ENCODE assay signal across 17 cellular contexts in genomic region chr16:89270666-89271345, GRCh38. TPM values are rescaled to one million over a fixed set of nuclear protein-coding genes. Genes with fewer than 3 reads are reported as not detected.
DNase-seq lines count a peak whose midpoint lies in the region; ATAC-seq and TF ChIP-seq lines count a peak whose summit lies in the region.
"Had no signal": no experiment of that assay in that cellular context is flagged by ENCODE, and none has a peak within 500 bp of the region (broad histone marks: within the 10 kb centered on the region; RNA-seq: fewer than 3 reads in every experiment).

No MANE protein-coding gene starts in this region.

- DNase-seq in H7 (peak; percentile 46), chondrocyte (ENCODE audit: low spot score) (no peak), sciatic nerve (ENCODE audit: low spot score) (peak; percentile 54), NCI-H524 (lab: John Stamatoyannopoulos, UW) (no peak), ecto neural progenitor cell (ENCODE audit: low spot score) (no peak)
- DNase-seq in stimulated activated CD4-positive, alpha-beta T cell treated with anti-CD3 and anti-CD28 coated beads, Interleukin-1b, Interleukin-23, amount 100 ng/mL, for 48 hours, result no peak
- DNase-seq: CD4-positive, CD25-positive, alpha-beta regulatory T cell; COR-L47; DMS 273 treated with DMSO at 0.1 percent for 48 hours; DND-41; NCI-H1105; NCI-H2081; NCI-H446 treated with DMSO at 0.1 percent for 48 hours; NK-92 treated with Interleukin-12 subunit alpha and Interleukin-12 subunit beta, amount 100 ng/mL, for 24 hours; SIG-M5 had no signal

- H3K36me3 ChIP-seq in BLaER1, result peaks cover 89% of the 10 kb centered on the region
- H3K36me3 ChIP-seq in H7 (replicated peaks; ENCODE audit: control insufficient read depth, insufficient read depth, low read length), result peaks cover 26% of the 10 kb centered on the region

- no peaks in the 10 kb centered on the region for H3K9me3 ChIP-seq in BLaER1

- H3K27me3 ChIP-seq in BLaER1 (no peaks in the 10 kb centered on the region), H7 (ENCODE audit: control insufficient read depth, insufficient read depth, low read length) (no peaks in the 10 kb centered on the region)

- H3K27ac Mint-ChIP-seq in chondrocyte (ENCODE audit: unreplicated experiment), result peak overlapping the region; percentile 66

- no peaks in the 10 kb centered on the region for H3K27me3 Mint-ChIP-seq in chondrocyte (ENCODE audit: low read depth)
- H3K27me3 Mint-ChIP-seq: CD4-positive, CD25-positive, alpha-beta regulatory T cell had no signal

- peak overlapping the region; percentile 64 for H3K27ac ChIP-seq in BLaER1

- H3K4me3 ChIP-seq in BLaER1 (peak overlapping the region; percentile 18; the same call in 1 of the 2 replicates), H7 (ENCODE audit: insufficient read depth, low read depth, low read length) (no peak overlapping the region)

- H4K20me1 ChIP-seq in BLaER1, result peaks cover 87% of the 10 kb centered on the region

- H3K4me3 Mint-ChIP-seq in chondrocyte (ENCODE audit: unreplicated experiment), result no peak overlapping the region
- H3K4me3 Mint-ChIP-seq: CD4-positive, CD25-positive, alpha-beta regulatory T cell had no signal

- peaks cover 13% of the 10 kb centered on the region for H3K4me1 Mint-ChIP-seq in chondrocyte (ENCODE audit: low read depth)

- no peaks in the 10 kb centered on the region for H3K9me3 Mint-ChIP-seq in chondrocyte (ENCODE audit: low read depth)

- TF ChIP-seq CTCF in chondrocyte (IDR thresholded peaks at IDR 0.05), result no peak

- no peak for ATAC-seq in sciatic nerve
- ATAC-seq: SK-N-SH treated with all-trans-retinoic acid at 6 μM for 48 hours had no signal

- 0 out of 2 replicates have a peak overlapping the region, but pooled peaks have one; percentile 48 for H3K9ac ChIP-seq in BLaER1

- peaks cover 63% of the 10 kb centered on the region for H3K4me1 ChIP-seq in BLaER1

- intact Hi-C loops in sciatic nerve (cut with DNase I), result no loop called here

- H3K36me3 Mint-ChIP-seq in chondrocyte (ENCODE audit: low read depth), result peaks cover 28% of the 10 kb centered on the region

- H3K4me2 ChIP-seq in BLaER1, result peak overlapping the region; percentile 91

RNA-seq across cellular contexts. Expression of gene ZNF778, which starts 53.3 kb away (rescaled TPM):
- total RNA-seq in H7 (2014; rRNA removed; shearing (Covaris generic)), result 10.1 and 12.3 TPM in 2 replicates
- 5.8 to 7.7 TPM (median 6.6 TPM) in 3 replicates for total RNA-seq in chondrocyte
- total RNA-seq in sciatic nerve, result 9.8 TPM

Comparison
In these comparisons a context has a peak if more than half of its experiments do, and no peak if none do; other contexts are left out.
1. DNase-seq: peak in H7 (single experiment) and sciatic nerve (single experiment); none in chondrocyte (single experiment), stimulated activated CD4-positive, alpha-beta T cell treated with anti-CD3 and anti-CD28 coated beads, Interleukin-1b, Interleukin-23, amount 100 ng/mL, for 48 hours (single experiment), NCI-H524 (0 of 2) and ecto neural progenitor cell (single experiment).